16 cellular contexts compared by ENCODE assay signal in genomic region chr4:123618606-123619005, GRCh38.
"Had no signal": no experiment of that assay in that cellular context is flagged by ENCODE, and none has a peak within 500 bp of the region (broad histone marks: within the 10 kb centered on the region; RNA-seq: fewer than 3 reads in every experiment).

No MANE protein-coding gene starts in this region.

- H3K27ac ChIP-seq: adrenal gland, coronary artery, epithelial cell of prostate, pancreas, tibial artery, vagina had no signal

- H3K4me3 ChIP-seq: adrenal gland, coronary artery, gastroesophageal sphincter, left ventricle myocardium inferior, pancreas, tibial artery, vagina had no signal

- H3K27ac Mint-ChIP-seq: activated naive CD4-positive, alpha-beta T cell treated with anti-CD3 and anti-CD28 coated beads, Interleukin-2, amount 10 ng/mL, durations not matched to agents 7 days and 5 days; activated T-helper 2 cell treated with anti-CD3 and anti-CD28 coated beads, Interferon-gamma antibody, Interleukin-2, Interleukin-4, amounts not matched to agents 10 μg/mL and 5 μg/mL and 100 μg/mL, durations not matched to agents 14 hours and 24 hours and 36 hours had no signal

- H3K36me3 Mint-ChIP-seq: activated naive CD4-positive, alpha-beta T cell treated with anti-CD3 and anti-CD28 coated beads, Interleukin-2, amount 10 ng/mL, durations not matched to agents 7 days and 5 days had no signal

- ATAC-seq: activated CD4-positive, CD25-positive, alpha-beta regulatory T cell treated with anti-CD3 and anti-CD28 coated beads, Interleukin-2, amount 50 U/mL, for 24 hours; gastroesophageal sphincter; pancreas had no signal

- H3K4me1 ChIP-seq: pancreas had no signal

- H3K9me3 ChIP-seq: adrenal gland, gastroesophageal sphincter, left ventricle myocardium inferior, pancreas, tibial artery, vagina had no signal

- DNase-seq: activated naive CD4-positive, alpha-beta T cell treated with anti-CD3 and anti-CD28 coated beads, Interleukin-2, amount 10 ng/mL, durations not matched to agents 7 days and 5 days; adrenal gland; caudate nucleus; effector CD8-positive, alpha-beta T cell; kidney; left ventricle myocardium inferior; mesenchymal stem cell; pancreas; retina; tibial artery had no signal

- H3K27me3 ChIP-seq: adrenal gland, gastroesophageal sphincter, pancreas, tibial artery, vagina had no signal

- H3K9me3 Mint-ChIP-seq: activated naive CD4-positive, alpha-beta T cell treated with anti-CD3 and anti-CD28 coated beads, Interleukin-2, amount 10 ng/mL, durations not matched to agents 7 days and 5 days; activated T-helper 2 cell treated with anti-CD3 and anti-CD28 coated beads, Interferon-gamma antibody, Interleukin-2, Interleukin-4, amounts not matched to agents 10 μg/mL and 5 μg/mL and 100 μg/mL, durations not matched to agents 14 hours and 24 hours and 36 hours had no signal

- H3K27me3 Mint-ChIP-seq: activated naive CD4-positive, alpha-beta T cell treated with anti-CD3 and anti-CD28 coated beads, Interleukin-2, amount 10 ng/mL, durations not matched to agents 7 days and 5 days had no signal

- H3K4me3 Mint-ChIP-seq: activated naive CD4-positive, alpha-beta T cell treated with anti-CD3 and anti-CD28 coated beads, Interleukin-2, amount 10 ng/mL, durations not matched to agents 7 days and 5 days had no signal

- H3K36me3 ChIP-seq: adrenal gland, gastroesophageal sphincter, left ventricle myocardium inferior, pancreas, tibial artery, vagina had no signal
